8 cellular contexts compared by ENCODE assay signal in genomic region chr6:17394192-17394611, GRCh38. TPM values are rescaled to one million over a fixed set of nuclear protein-coding genes. Genes with fewer than 3 reads are reported as not detected.
A peak's percentile ranks its signal among the peaks of the same experiment; 100 is the strongest.
DNase-seq lines count a peak whose midpoint lies in the region; ATAC-seq and TF ChIP-seq lines count a peak whose summit lies in the region.

No MANE protein-coding gene starts in this region.

- peaks cover 4% of the 10 kb centered on the region for H3K4me1 Mint-ChIP-seq in activated naive CD4-positive, alpha-beta T cell treated with anti-CD3 and anti-CD28 coated beads, Interleukin-2, amount 50 U/mL, for 24 hours

- H3K4me3 Mint-ChIP-seq in activated naive CD4-positive, alpha-beta T cell treated with anti-CD3 and anti-CD28 coated beads, Interleukin-2, amount 50 U/mL, for 24 hours = peak overlapping the region; percentile 37

- DNase-seq in activated naive CD4-positive, alpha-beta T cell treated with Interleukin-2 at 50 U/mL for 16 hours = no peak
- DNase-seq in RPMI8226 = peak; percentile 78
- peak in 5 of 10 donors; percentile 23 to 51 (median 28) for DNase-seq in dorsolateral prefrontal cortex
- peak in 1 of 2 donors; percentile 84 for DNase-seq in lower leg skin (ENCODE audit: low spot score in 2 of 2)
- no peak for DNase-seq in thoracic aorta (ENCODE audit: low spot score)

- intact Hi-C loops in dorsolateral prefrontal cortex (cut with DNase I) = no loop called here
- intact Hi-C loops in lower leg skin (cut with DNase I; ENCODE audit: low total_unique reads) = no loop called here

- no peak for TF ChIP-seq POLR2A in lower leg skin (IDR thresholded peaks at IDR 0.05)

- no peaks in the 10 kb centered on the region for H3K9me3 ChIP-seq in thoracic aorta

- H3K27me3 ChIP-seq in dorsolateral prefrontal cortex = no peaks in the 10 kb centered on the region
- H3K27me3 ChIP-seq in thoracic aorta (replicated peaks; ENCODE audit: insufficient read depth) = no peaks in the 10 kb centered on the region

- 1 to 5% methylated on average over 12 of the region's 12 CpGs for WGBS in lower leg skin, 2 donors

- ATAC-seq in thoracic aorta (ENCODE audit: insufficient number of reproducible peaks, low FRiP score, low read depth) (peak; percentile 32), HG02798 (IDR thresholded peaks at IDR 0.05; ENCODE audit: poor library complexity, unreplicated experiment) (no peak), HG03442 (IDR thresholded peaks at IDR 0.05; ENCODE audit: unreplicated experiment) (no peak)

- no peaks in the 10 kb centered on the region for H3K36me3 Mint-ChIP-seq in activated naive CD4-positive, alpha-beta T cell treated with anti-CD3 and anti-CD28 coated beads, Interleukin-2, amount 50 U/mL, for 24 hours

- peaks cover 3 to 13% of the 10 kb centered on the region in 2 donors for H3K4me1 ChIP-seq in thoracic aorta (ENCODE audit: control insufficient read depth in 1 of 2, low read depth in 2 of 2)

- H3K27ac Mint-ChIP-seq in activated naive CD4-positive, alpha-beta T cell treated with anti-CD3 and anti-CD28 coated beads, Interleukin-2, amount 50 U/mL, for 24 hours = no peak overlapping the region

- peaks cover 47% of the 10 kb centered on the region for H3K27me3 Mint-ChIP-seq in activated naive CD4-positive, alpha-beta T cell treated with anti-CD3 and anti-CD28 coated beads, Interleukin-2, amount 50 U/mL, for 24 hours

- TF ChIP-seq CTCF in dorsolateral prefrontal cortex (IDR thresholded peaks at IDR 0.05 in 54 of 56, conservative IDR thresholded peaks at IDR 0.05 in 2 of 56; ENCODE audit: low read depth in 1 of 56, partially characterized antibody in 56 of 56) (no peak), lower leg skin (IDR thresholded peaks at IDR 0.05) (no peak), thoracic aorta (IDR thresholded peaks at IDR 0.05) (no peak)

- no peaks in the 10 kb centered on the region for H3K36me3 ChIP-seq in thoracic aorta

- H3K4me3 ChIP-seq in dorsolateral prefrontal cortex (peak overlapping the region; percentile 23 to 77 (median 60)), lower leg skin (ENCODE audit: low read depth, poor library complexity, severe bottlenecking) (peak overlapping the region; percentile 72), thoracic aorta (peak overlapping the region; percentile 97)

- no peaks in the 10 kb centered on the region for H3K9me3 Mint-ChIP-seq in activated naive CD4-positive, alpha-beta T cell treated with anti-CD3 and anti-CD28 coated beads, Interleukin-2, amount 50 U/mL, for 24 hours

- peak overlapping the region in 46 of 59 donors; percentile 5 to 88 (median 67) for H3K27ac ChIP-seq in dorsolateral prefrontal cortex
- peak overlapping the region; percentile 54 to 77 for H3K27ac ChIP-seq in thoracic aorta

RNA-seq across cellular contexts. Expression of gene CAP2, which starts 0.8 kb away (rescaled TPM):
- total RNA-seq in dorsolateral prefrontal cortex = 100 to 1,000 TPM in 82 of 120 experiments, 10 to 100 TPM in 38; 30.6 to 202 (median 113) TPM
- total RNA-seq in lower leg skin = 1 to 10 TPM; 1.1 to 2.3 (median 1.7) TPM
- 10 to 100 TPM; 20.6 to 20.8 TPM for total RNA-seq in thoracic aorta

Comparison
In these comparisons a context has a peak if more than half of its experiments do, and no peak if none do; other contexts are left out.
1. RNA of gene CAP2, which starts 0.8 kb away (total RNA-seq): 30.6 to 202 TPM in dorsolateral prefrontal cortex and 20.6 to 20.8 TPM in thoracic aorta; 1.1 to 2.3 TPM in lower leg skin; every median in the first group is over 4 times any median in the second.
2. Peak in every context shown above with its lines, with median percentiles within 50 percentile points of each other: H3K4me3 ChIP-seq.